Comparison of ENCODE assay signal across 22 cellular contexts in genomic region chr2:232405943-232406510, GRCh38. TPM values are rescaled to one million over a fixed set of nuclear protein-coding genes. Genes with fewer than 3 reads are reported as not detected.
DNase-seq lines count a peak whose midpoint lies in the region; ATAC-seq and TF ChIP-seq lines count a peak whose summit lies in the region.
"Had no signal": no experiment of that assay in that cellular context is flagged by ENCODE, and none has a peak within 500 bp of the region (broad histone marks: within the 10 kb centered on the region; RNA-seq: fewer than 3 reads in every experiment).

No MANE protein-coding gene starts in this region.

- no peaks in the 10 kb centered on the region for H3K4me1 ChIP-seq in Karpas-422 (ENCODE audit: low read length)
- no peaks in the 10 kb centered on the region for H3K4me1 ChIP-seq in esophagus muscularis mucosa
- no peaks in the 10 kb centered on the region for H3K4me1 ChIP-seq in upper lobe of right lung

- H3K27me3 ChIP-seq in Karpas-422 (ENCODE audit: low read length) = no peaks in the 10 kb centered on the region
- peaks cover 0 to 38% (median 2%) of the 10 kb centered on the region in 4 donors for H3K27me3 ChIP-seq in esophagus muscularis mucosa
- H3K27me3 ChIP-seq in upper lobe of right lung = no peaks in the 10 kb centered on the region

- TF ChIP-seq CTCF in esophagus muscularis mucosa (IDR thresholded peaks at IDR 0.05) = no peak
- TF ChIP-seq CTCF in upper lobe of right lung (IDR thresholded peaks at IDR 0.05) = no peak

- 84% methylated on average over 10 of the region's 11 CpGs for WGBS in esophagus muscularis mucosa

- TF ChIP-seq POLR2A in esophagus muscularis mucosa (IDR thresholded peaks at IDR 0.05; ENCODE audit: low read depth) = no peak

- H3K79me2 ChIP-seq in Karpas-422 (ENCODE audit: low read length) = no peaks in the 10 kb centered on the region

- H3K9ac ChIP-seq in Karpas-422 (ENCODE audit: low read length) = no peak overlapping the region

- no peaks in the 10 kb centered on the region for H3K36me3 ChIP-seq in Karpas-422 (ENCODE audit: insufficient read depth, low read length)
- no peaks in the 10 kb centered on the region for H3K36me3 ChIP-seq in esophagus muscularis mucosa
- H3K36me3 ChIP-seq in upper lobe of right lung = no peaks in the 10 kb centered on the region

- no peaks in the 10 kb centered on the region for H4K20me1 ChIP-seq in Karpas-422 (ENCODE audit: insufficient read depth, low read depth, low read length)

- no peak for TF ChIP-seq EP300 in esophagus muscularis mucosa (IDR thresholded peaks at IDR 0.05)

- no peaks in the 10 kb centered on the region for H3K9me3 ChIP-seq in Karpas-422 (ENCODE audit: low read length)
- H3K9me3 ChIP-seq in esophagus muscularis mucosa = no peaks in the 10 kb centered on the region
- no peaks in the 10 kb centered on the region for H3K9me3 ChIP-seq in upper lobe of right lung

- no peak overlapping the region for H3K4me3 ChIP-seq in Karpas-422 (ENCODE audit: low read length)
- H3K4me3 ChIP-seq in esophagus muscularis mucosa = no peak overlapping the region
- no peak overlapping the region for H3K4me3 ChIP-seq in upper lobe of right lung
- H3K4me3 ChIP-seq: GM12878 had no signal

- no peak for ATAC-seq in upper lobe of right lung
- no peak for ATAC-seq in GM19023 (IDR thresholded peaks at IDR 0.05; ENCODE audit: unreplicated experiment)
- ATAC-seq in GM18502 (IDR thresholded peaks at IDR 0.05; ENCODE audit: poor library complexity, unreplicated experiment) = no peak
- no peak for ATAC-seq in GM19397 (IDR thresholded peaks at IDR 0.05; ENCODE audit: unreplicated experiment)
- ATAC-seq: GM12878 had no signal

- peak; percentile 5 for DNase-seq in Karpas-422
- DNase-seq in esophagus muscularis mucosa (ENCODE audit: extremely low spot score) = peak; percentile 88
- peak; percentile 77 for DNase-seq in mesenteric fat pad (ENCODE audit: low spot score)
- DNase-seq in upper lobe of right lung = peak; percentile 35
- DNase-seq: C1 segment of cervical spinal cord; CD4-positive, CD25-positive, alpha-beta regulatory T cell; CD8-positive, alpha-beta memory T cell; COR-L47; DMS 273 treated with DMSO at 0.1 percent for 48 hours; DMS53; DND-41; EL; GOT3; HFFc6 had no signal

- no peak overlapping the region for H3K4me2 ChIP-seq in Karpas-422 (ENCODE audit: low read depth, low read length, poor library complexity, severe bottlenecking)

- intact Hi-C loops in esophagus muscularis mucosa (cut with DNase I) (no loop called here), upper lobe of right lung (cut with DNase I) (no loop called here)

- H3K9me2 ChIP-seq in Karpas-422 (replicated peaks; ENCODE audit: insufficient read depth, low read length) = no peaks in the 10 kb centered on the region

- H3K27ac ChIP-seq in Karpas-422 (ENCODE audit: low read length) (no peak overlapping the region), esophagus muscularis mucosa (replicated peaks in 1 of 4) (no peak overlapping the region), upper lobe of right lung (no peak overlapping the region)

- no peak overlapping the region for H2AFZ ChIP-seq in Karpas-422 (ENCODE audit: low read length)

RNA-seq across cellular contexts. Expression of gene ALPG, which starts 0.6 kb away (rescaled TPM):
- total RNA-seq in Karpas-422 (2014; rRNA removed; shearing (Covaris generic); ENCODE audit: low replicate concordance) = not detected in 2 replicates
- total RNA-seq in esophagus muscularis mucosa (not detected), mesenteric fat pad (not detected), upper lobe of right lung (0.49 TPM)
- total RNA-seq: A172; B cell; CD4-positive, CD25-positive, alpha-beta regulatory T cell; CD8-positive, alpha-beta memory T cell; GM12878; HepG2; HFFc6 had no signal

RNA-seq across cellular contexts. Expression of gene ALPP, which starts 27.5 kb away (rescaled TPM):
- not detected in 2 replicates for total RNA-seq in Karpas-422 (2014; rRNA removed; shearing (Covaris generic); ENCODE audit: low replicate concordance)
- total RNA-seq in esophagus muscularis mucosa = under 1 TPM in 1 of 4 donors, not detected in 3; 0.06 TPM
- not detected for total RNA-seq in mesenteric fat pad
- 9.5 TPM for total RNA-seq in upper lobe of right lung
- total RNA-seq: B cell; CD4-positive, CD25-positive, alpha-beta regulatory T cell; CD8-positive, alpha-beta memory T cell; GM12878; HepG2; HFFc6 had no signal

RNA-seq across cellular contexts. Expression of gene ALPI, which starts 49.9 kb away (rescaled TPM):
- not detected in 2 replicates for total RNA-seq in Karpas-422 (2014; rRNA removed; shearing (Covaris generic); ENCODE audit: low replicate concordance)
- under 1 TPM in 1 of 4 donors, not detected in 3; 0.17 TPM for total RNA-seq in esophagus muscularis mucosa
- 0.71 TPM for total RNA-seq in mesenteric fat pad
- not detected for total RNA-seq in upper lobe of right lung
- total RNA-seq: A172; B cell; CD4-positive, CD25-positive, alpha-beta regulatory T cell; CD8-positive, alpha-beta memory T cell; G401; GM12878; HepG2; HFFc6 had no signal

Comparison
In these comparisons a context has a peak if more than half of its experiments do, and no peak if none do; other contexts are left out.
1. DNase-seq: peak in every context shown above with its lines; median percentile 88 in esophagus muscularis mucosa; 77 in mesenteric fat pad; 35 in upper lobe of right lung; 5 in Karpas-422.